ENCODE assay signal across 8 cellular contexts in genomic region chr3:141875374-141875892, GRCh38. TPM values are rescaled to one million over a fixed set of nuclear protein-coding genes. Genes with fewer than 3 reads are reported as not detected.
DNase-seq lines count a peak whose midpoint lies in the region; ATAC-seq and TF ChIP-seq lines count a peak whose summit lies in the region.

No MANE protein-coding gene starts in this region.

- ATAC-seq in GM21619 (IDR thresholded peaks at IDR 0.05; ENCODE audit: unreplicated experiment) (peak; percentile 42), Panc1 (peak; percentile 86)
- ATAC-seq in activated T-cell treated with anti-CD3 and anti-CD28 coated beads, Interleukin-2, amount 50 U/mL, for 4 hours = peak; percentile 64 to 66

- no peaks in the 10 kb centered on the region for H3K9me3 ChIP-seq in Panc1 (ENCODE audit: control insufficient read depth, insufficient read depth, low read depth, low read length)
- H3K9me3 ChIP-seq in esophagus (ENCODE audit: control insufficient read depth in 2 of 2, insufficient read depth in 1 of 2, low read depth in 1 of 2, low read length in 1 of 2) = no peaks in the 10 kb centered on the region
- H3K9me3 ChIP-seq in mucosa of stomach (ENCODE audit: control insufficient read depth, low read length) = no peaks in the 10 kb centered on the region

- TF ChIP-seq CTCF in KMS-11 (conservative IDR thresholded peaks at IDR 0.05; ENCODE audit: low read depth, low read length) = peak; percentile 87
- TF ChIP-seq CTCF in Panc1 (IDR thresholded peaks at IDR 0.05) = peak; percentile 98

- 0 to 1% methylated on average over 19 of the region's 19 CpGs for WGBS in esophagus, 2 donors

- H3K36me3 Mint-ChIP-seq in activated T-cell treated with anti-CD3 and anti-CD28 coated beads, Interleukin-2, amount 50 U/mL, for 4 hours (ENCODE audit: insufficient read depth) = peaks cover 13% of the 10 kb centered on the region

- no peaks in the 10 kb centered on the region for H3K27me3 ChIP-seq in KMS-11 (ENCODE audit: insufficient read depth, low read depth)
- no peaks in the 10 kb centered on the region for H3K27me3 ChIP-seq in Panc1 (ENCODE audit: control insufficient read depth, insufficient read depth, low read length)
- no peaks in the 10 kb centered on the region for H3K27me3 ChIP-seq in esophagus (ENCODE audit: control insufficient read depth in 1 of 2, insufficient read depth in 2 of 2, low read length in 2 of 2)
- peaks cover 3% of the 10 kb centered on the region for H3K27me3 ChIP-seq in mucosa of stomach (ENCODE audit: control insufficient read depth, insufficient read depth, low read length)

- H2AFZ ChIP-seq in KMS-11 (ENCODE audit: low read depth) = peak overlapping the region; percentile 99

- H3K4me3 Mint-ChIP-seq in activated T-cell treated with anti-CD3 and anti-CD28 coated beads, Interleukin-2, amount 50 U/mL, for 4 hours = peak overlapping the region; percentile 91

- H3K9ac ChIP-seq in KMS-11 = peak overlapping the region; percentile 62; the same call in 1 of the 2 replicates
- H3K9ac ChIP-seq in mucosa of stomach (ENCODE audit: low read length) = peak overlapping the region; percentile 63

- peaks cover 34% of the 10 kb centered on the region for H3K79me2 ChIP-seq in KMS-11 (ENCODE audit: insufficient read depth, low read depth)

- DNase-seq in Caki2 (ENCODE audit: low read depth) = peak; percentile 83
- peak; percentile 61 for DNase-seq in Panc1 (ENCODE audit: low read depth, low spot score)
- peak; percentile 74 for DNase-seq in activated T-cell treated with anti-CD3 and anti-CD28 coated beads, Interleukin-2, amount 50 U/mL, for 4 hours
- DNase-seq in stimulated activated CD8-positive, alpha-beta memory T cell treated with anti-CD3 and anti-CD28 coated beads, Interleukin-7, amount 100 ng/mL, for 1 hour (ENCODE audit: low read depth in 2 of 2) = peak; percentile 70

- POLR2A ChIA-PET in Panc1 (lab: Charles Lee) = no interaction called here

- H4K20me1 ChIP-seq in KMS-11 (ENCODE audit: insufficient read depth) = peaks cover 18% of the 10 kb centered on the region; the same call in 1 of the 2 replicates

- in situ Hi-C loops in Caki2 (cut with HindIII; ENCODE audit: low pct_unique_long_range_greater_than_20kb, low sequenced_read_pairs) (no loop called here), Panc1 (cut with HindIII; ENCODE audit: low pct_unique_long_range_greater_than_20kb, low sequenced_read_pairs) (no loop called here)

- BruUV-seq in Panc1 (replicated peaks; lab: Mats Ljungman, UMichigan) = no TSS peak

- H3K4me3 ChIP-seq in KMS-11 (IDR thresholded peaks at IDR 0.05; ENCODE audit: insufficient read depth, low read depth, low read length) (peak overlapping the region; percentile 96), Panc1 (ENCODE audit: low read depth in 2 of 2, low read length in 2 of 2) (peak overlapping the region; percentile 83 to 98), esophagus (ENCODE audit: low read depth in 1 of 2, low read length in 2 of 2) (peak overlapping the region; percentile 67 to 79), mucosa of stomach (ENCODE audit: low read length) (peak overlapping the region; percentile 21)

- H3K4me1 ChIP-seq in KMS-11 (ENCODE audit: low read depth, poor library complexity, severe bottlenecking) (peaks cover 20% of the 10 kb centered on the region), Panc1 (ENCODE audit: control insufficient read depth, insufficient read depth, low read length) (peaks cover 10% of the 10 kb centered on the region; the same call in 1 of the 2 replicates), esophagus (ENCODE audit: control insufficient read depth in 2 of 2, insufficient read depth in 2 of 2, low read length in 1 of 2) (peaks cover 0 to 2% of the 10 kb centered on the region in 2 donors), mucosa of stomach (ENCODE audit: control insufficient read depth, insufficient read depth, low read length) (peaks cover 8% of the 10 kb centered on the region)

- CTCF ChIA-PET in Panc1 (lab: Charles Lee) = interaction anchor here (0.6 to 1.0 kb wide), 6 partner anchors 24 to 463 kb away, joined by 3 to 6 read pairs (median 4); partner anchors contain the start of gene RNF7

- H3K4me1 Mint-ChIP-seq in activated T-cell treated with anti-CD3 and anti-CD28 coated beads, Interleukin-2, amount 50 U/mL, for 4 hours (ENCODE audit: low read depth) = peaks cover 36% of the 10 kb centered on the region

- H3K4me2 ChIP-seq in KMS-11 = peak overlapping the region; percentile 44

- H3K9me3 Mint-ChIP-seq in activated T-cell treated with anti-CD3 and anti-CD28 coated beads, Interleukin-2, amount 50 U/mL, for 4 hours = no peaks in the 10 kb centered on the region

- H3K27me3 Mint-ChIP-seq in activated T-cell treated with anti-CD3 and anti-CD28 coated beads, Interleukin-2, amount 50 U/mL, for 4 hours (ENCODE audit: low read depth) = no peaks in the 10 kb centered on the region

- intact Hi-C loops in Panc1 (cut with micrococcal nuclease; ENCODE audit: unreplicated experiment) = loop anchor here (2.0 to 10.0 kb wide), 2 partner anchors 137 to 411 kb away; partner anchors contain the start of gene RNF7

- H3K27ac ChIP-seq in KMS-11 (peak overlapping the region; percentile 81), Panc1 (ENCODE audit: low read length) (peak overlapping the region; percentile 77), esophagus (ENCODE audit: low read depth in 2 of 2, low read length in 1 of 2) (peak overlapping the region; percentile 97 to 99)

- H3K36me3 ChIP-seq in KMS-11 (ENCODE audit: insufficient read depth) (no peaks in the 10 kb centered on the region), Panc1 (ENCODE audit: control insufficient read depth, insufficient read depth, low read length) (no peaks in the 10 kb centered on the region; the same call in 1 of the 2 replicates), esophagus (ENCODE audit: control insufficient read depth in 2 of 2, insufficient read depth in 2 of 2, low read length in 1 of 2) (no peaks in the 10 kb centered on the region), mucosa of stomach (ENCODE audit: control insufficient read depth, insufficient read depth, low read length) (no peaks in the 10 kb centered on the region)

RNA-seq across cellular contexts. Expression of gene ATP1B3, which starts 1.0 kb away (rescaled TPM):
- total RNA-seq in Caki2 (2014; rRNA removed; shearing (Covaris generic); ENCODE audit: low replicate concordance) = 20.6 and 25.9 TPM in 2 replicates
- total RNA-seq in Panc1 (2021; ENCODE audit: unreplicated experiment) = 201 TPM
- 138 TPM for polyA plus RNA-seq in Panc1 (2012; ENCODE audit: insufficient read length)
- total RNA-seq in activated T-cell treated with anti-CD3 and anti-CD28 coated beads, Interleukin-2, amount 50 U/mL, for 4 hours = 100 to 1,000 TPM; 219 to 266 (median 227) TPM
- 100 to 1,000 TPM; 134 to 173 TPM for polyA plus RNA-seq in esophagus

Comparison
In these comparisons a context has a peak if more than half of its experiments do, and no peak if none do; other contexts are left out.
1. Peak in every context shown above with its lines: DNase-seq, ATAC-seq, H3K4me3 ChIP-seq and H3K27ac ChIP-seq.
2. H3K4me3 ChIP-seq: peak in every context shown above with its lines; median percentile 96 in KMS-11; 90 in Panc1; 73 in esophagus; 21 in mucosa of stomach.